Comparison of ENCODE assay signal across 9 cellular contexts in genomic region chr2:126623000-126623399, GRCh38. TPM values are rescaled to one million over a fixed set of nuclear protein-coding genes. Genes with fewer than 3 reads are reported as not detected.
"Had no signal": no experiment of that assay in that cellular context is flagged by ENCODE, and none has a peak within 500 bp of the region (broad histone marks: within the 10 kb centered on the region; RNA-seq: fewer than 3 reads in every experiment).

No MANE protein-coding gene starts in this region.

- DNase-seq: H9, HCEC 1CT, KBM-7 had no signal

- H3K4me3 ChIP-seq: GM23338 had no signal

- H3K4me2 ChIP-seq: GM23338, KMS-11 had no signal

- H2AFZ ChIP-seq: GM23338 had no signal

- FAIRE-seq: H1, H54, HTR-8/SVneo had no signal

- H3K27ac ChIP-seq: KMS-11 had no signal

- H3K9ac ChIP-seq: KMS-11 had no signal

- ATAC-seq: GM23338 had no signal

RNA-seq across cellular contexts. Expression of gene GYPC, which starts 33.0 kb away (rescaled TPM):
- total RNA-seq: HT-29 had no signal
